In genomic region chr5:34534237-34535108, GRCh38 we compare ENCODE assay signal across 8 cellular contexts.
A peak's percentile ranks its signal among the peaks of the same experiment; 100 is the strongest.
DNase-seq lines count a peak whose midpoint lies in the region; ATAC-seq and TF ChIP-seq lines count a peak whose summit lies in the region.

No MANE protein-coding gene starts in this region.

- H3K79me2 ChIP-seq in ACC112 (ENCODE audit: control insufficient read depth, insufficient read depth, low read length, unreplicated experiment), result no peaks in the 10 kb centered on the region

- TF ChIP-seq CTCF in choroid plexus epithelial cell (conservative IDR thresholded peaks at IDR 0.05; ENCODE audit: low read depth, low read length) (no peak), uterus (IDR thresholded peaks at IDR 0.05) (no peak), esophagus squamous epithelium (IDR thresholded peaks at IDR 0.05) (no peak)

- H3K4me1 ChIP-seq in ACC112 (ENCODE audit: control insufficient read depth, insufficient read depth, low read length, unreplicated experiment), result peaks cover 38% of the 10 kb centered on the region
- no peaks in the 10 kb centered on the region for H3K4me1 ChIP-seq in uterus
- H3K4me1 ChIP-seq in esophagus squamous epithelium, result peaks cover 0 to 25% (median 0%) of the 10 kb centered on the region in 3 donors

- H3K4me3 ChIP-seq in ACC112 (ENCODE audit: low read depth, low read length) (peak overlapping the region; percentile 25; the same call in 1 of the 2 replicates), choroid plexus epithelial cell (ENCODE audit: low read depth, low read length) (no peak overlapping the region), uterus (no peak overlapping the region), esophagus squamous epithelium (no peak overlapping the region)

- TF ChIP-seq POLR2A in uterus (IDR thresholded peaks at IDR 0.05) (no peak), esophagus squamous epithelium (IDR thresholded peaks at IDR 0.05) (no peak)

- no peaks in the 10 kb centered on the region for H3K36me3 ChIP-seq in ACC112 (ENCODE audit: insufficient read depth, low read length)
- no peaks in the 10 kb centered on the region for H3K36me3 ChIP-seq in uterus
- no peaks in the 10 kb centered on the region for H3K36me3 ChIP-seq in esophagus squamous epithelium

- H3K27me3 ChIP-seq in ACC112 (ENCODE audit: insufficient read depth, low read length) (no peaks in the 10 kb centered on the region), uterus (no peaks in the 10 kb centered on the region), esophagus squamous epithelium (no peaks in the 10 kb centered on the region)

- peak; percentile 91 for DNase-seq in choroid plexus epithelial cell (ENCODE audit: low read depth)
- DNase-seq in uterus, result no peak
- no peak for DNase-seq in occipital lobe (lab: John Stamatoyannopoulos, UW)
- DNase-seq in putamen (ENCODE audit: low spot score), result no peak
- no peak for DNase-seq in esophagus squamous epithelium (lab: John Stamatoyannopoulos, UW)

- WGBS in esophagus squamous epithelium, 2 donors, result 57 to 80% methylated on average over 4 of the region's 4 CpGs

- peak overlapping the region; percentile 98 for H3K27ac ChIP-seq in ACC112 (ENCODE audit: low read depth, low read length)
- H3K27ac ChIP-seq in uterus, result peak overlapping the region; percentile 13 to 58
- H3K27ac ChIP-seq in esophagus squamous epithelium, result no peak overlapping the region

- intact Hi-C loops in uterus (cut with DNase I; ENCODE audit: low total_unique reads) (no loop called here), esophagus squamous epithelium (cut with DNase I) (loop anchor here (10.0 kb wide), 1 partner anchor 50 kb away; no protein-coding TSS in a partner anchor)

- peak overlapping the region; percentile 89 for H2AFZ ChIP-seq in ACC112 (ENCODE audit: low read length, unreplicated experiment)

- H3K9me3 ChIP-seq in uterus (no peaks in the 10 kb centered on the region), esophagus squamous epithelium (no peaks in the 10 kb centered on the region)

- ATAC-seq in GM19328 (IDR thresholded peaks at IDR 0.05; ENCODE audit: unreplicated experiment), result peak; percentile 61
- ATAC-seq in HG03175 (IDR thresholded peaks at IDR 0.05; ENCODE audit: unreplicated experiment), result peak; percentile 89

Comparison
In these comparisons a context has a peak if more than half of its experiments do, and no peak if none do; other contexts are left out.
1. H3K27ac ChIP-seq: peak in ACC112 (single experiment) and uterus (2 of 2); none in esophagus squamous epithelium (0 of 4).